In genomic region chr19:40267601-40267997, GRCh38 we compare ENCODE assay signal across 22 cellular contexts. TPM values are rescaled to one million over a fixed set of nuclear protein-coding genes. Genes with fewer than 3 reads are reported as not detected.
DNase-seq lines count a peak whose midpoint lies in the region; ATAC-seq and TF ChIP-seq lines count a peak whose summit lies in the region.
"Had no signal": no experiment of that assay in that cellular context is flagged by ENCODE, and none has a peak within 500 bp of the region (broad histone marks: within the 10 kb centered on the region; RNA-seq: fewer than 3 reads in every experiment).

No MANE protein-coding gene starts in this region.

- no peaks in the 10 kb centered on the region for H3K9me3 ChIP-seq in adipocyte (ENCODE audit: control insufficient read depth, low read length)
- H3K9me3 ChIP-seq: left lung, testis had no signal

- TF ChIP-seq CTCF in natural killer cell (IDR thresholded peaks at IDR 0.05) (no peak), type B pancreatic cell (conservative IDR thresholded peaks at IDR 0.05) (no peak), GM20000 (IDR thresholded peaks at IDR 0.05; ENCODE audit: extremely low read depth, missing control alignments) (no peak)

- peaks cover 32% of the 10 kb centered on the region for H3K36me3 ChIP-seq in adipocyte (ENCODE audit: control insufficient read depth, insufficient read depth, low read length, severe bottlenecking)

- intact Hi-C loops in natural killer cell (cut with micrococcal nuclease) = no loop called here

- no peak overlapping the region for H3K4me3 Mint-ChIP-seq in natural killer cell
- H3K4me3 Mint-ChIP-seq in natural killer cell treated with Interleukin-12 subunit alpha and Interleukin-12 subunit beta and Interleukin-15 and Interleukin-18, amount 100 ng/mL, for 72 hours = no peak overlapping the region
- peak overlapping the region in 1 of 8 donors; percentile 81 for H3K4me3 Mint-ChIP-seq in naive B cell
- no peak overlapping the region for H3K4me3 Mint-ChIP-seq in type B pancreatic cell
- H3K4me3 Mint-ChIP-seq: activated CD4-positive, alpha-beta memory T cell treated with anti-CD3 and anti-CD28 coated beads, Interleukin-2, amount 10 ng/mL, durations not matched to agents 7 days and 5 days had no signal

- H3K4me1 Mint-ChIP-seq in natural killer cell (peaks cover 48 to 77% of the 10 kb centered on the region in 2 donors), naive B cell (peaks cover 33 to 63% (median 56%) of the 10 kb centered on the region in 3 donors), type B pancreatic cell (ENCODE audit: unreplicated experiment) (peaks cover 7% of the 10 kb centered on the region)
- peaks cover 23 to 48% of the 10 kb centered on the region in 2 donors for H3K4me1 Mint-ChIP-seq in natural killer cell treated with Interleukin-12 subunit alpha and Interleukin-12 subunit beta and Interleukin-15 and Interleukin-18, amount 100 ng/mL, for 72 hours (ENCODE audit: low read depth in 2 of 2)

- no peaks in the 10 kb centered on the region for H3K27me3 ChIP-seq in adipocyte (replicated peaks; ENCODE audit: control insufficient read depth, insufficient read depth, low read length)
- H3K27me3 ChIP-seq: left lung, testis had no signal

- peaks cover 16% of the 10 kb centered on the region for H3K4me1 ChIP-seq in adipocyte (ENCODE audit: control insufficient read depth, insufficient read depth, low read length)

- H3K27ac Mint-ChIP-seq in natural killer cell (peak overlapping the region; percentile 2 to 52), naive B cell (peak overlapping the region in 4 of 6 donors; percentile 20 to 91 (median 74)), type B pancreatic cell (peak overlapping the region; percentile 61)
- H3K27ac Mint-ChIP-seq in natural killer cell treated with Interleukin-12 subunit alpha and Interleukin-12 subunit beta and Interleukin-15 and Interleukin-18, amount 100 ng/mL, for 72 hours = peak overlapping the region in 1 of 2 donors; percentile 11
- H3K27ac Mint-ChIP-seq: activated CD4-positive, alpha-beta memory T cell treated with anti-CD3 and anti-CD28 coated beads, Interleukin-2, amount 10 ng/mL, durations not matched to agents 7 days and 5 days had no signal

- peak overlapping the region; percentile 62 for H3K9ac ChIP-seq in adipocyte (ENCODE audit: low read length)

- H3K4me3 ChIP-seq in adipocyte (ENCODE audit: low read length) = no peak overlapping the region
- H3K4me3 ChIP-seq: left lung, testis had no signal

- no peaks in the 10 kb centered on the region for H3K27me3 Mint-ChIP-seq in natural killer cell (ENCODE audit: low read depth in 2 of 2)
- no peaks in the 10 kb centered on the region for H3K27me3 Mint-ChIP-seq in natural killer cell treated with Interleukin-12 subunit alpha and Interleukin-12 subunit beta and Interleukin-15 and Interleukin-18, amount 100 ng/mL, for 72 hours
- no peaks in the 10 kb centered on the region for H3K27me3 Mint-ChIP-seq in naive B cell
- H3K27me3 Mint-ChIP-seq in type B pancreatic cell = no peaks in the 10 kb centered on the region
- H3K27me3 Mint-ChIP-seq: activated CD4-positive, alpha-beta memory T cell treated with anti-CD3 and anti-CD28 coated beads, Interleukin-2, amount 10 ng/mL, durations not matched to agents 7 days and 5 days had no signal

- DNase-seq in natural killer cell (no peak), adipocyte (ENCODE audit: low read depth) (no peak), naive B cell (no peak), type B pancreatic cell (ENCODE audit: extremely low spot score, unreplicated experiment) (no peak), GM20000 (ENCODE audit: low spot score) (no peak)
- DNase-seq in natural killer cell treated with Interleukin-12 subunit alpha and Interleukin-12 subunit beta and Interleukin-15 and Interleukin-18, amount 100 ng/mL, for 72 hours (ENCODE audit: low spot score) = no peak
- DNase-seq: ACHN; activated CD4-positive, alpha-beta memory T cell treated with anti-CD3 and anti-CD28 coated beads, Interleukin-2, amount 10 ng/mL, durations not matched to agents 7 days and 5 days; activated naive CD4-positive, alpha-beta T cell treated with Interleukin-2 at 50 U/mL for 16 hours; activated T-cell treated with anti-CD3 and anti-CD28 coated beads, Interleukin-2, amount 50 U/mL, for 1 hour; DND-41; effector memory CD4-positive, alpha-beta T cell; HCEC 1CT; left lung; NCI-H510A; stimulated activated CD8-positive, alpha-beta memory T cell treated with anti-CD3 and anti-CD28 coated beads, Interleukin-4, amount 100 ng/mL, for 48 hours; T-helper 2 cell; testis had no signal

- H3K9me3 Mint-ChIP-seq in natural killer cell (no peaks in the 10 kb centered on the region), naive B cell (no peaks in the 10 kb centered on the region), type B pancreatic cell (no peaks in the 10 kb centered on the region)
- no peaks in the 10 kb centered on the region for H3K9me3 Mint-ChIP-seq in natural killer cell treated with Interleukin-12 subunit alpha and Interleukin-12 subunit beta and Interleukin-15 and Interleukin-18, amount 100 ng/mL, for 72 hours
- H3K9me3 Mint-ChIP-seq: activated CD4-positive, alpha-beta memory T cell treated with anti-CD3 and anti-CD28 coated beads, Interleukin-2, amount 10 ng/mL, durations not matched to agents 7 days and 5 days had no signal

- ATAC-seq in natural killer cell (no peak), naive B cell (ENCODE audit: low read depth in 2 of 2) (no peak), GM21390 (IDR thresholded peaks at IDR 0.05; ENCODE audit: unreplicated experiment) (no peak), HG03025 (IDR thresholded peaks at IDR 0.05; ENCODE audit: low FRiP score, unreplicated experiment) (no peak)
- no peak for ATAC-seq in natural killer cell treated with Interleukin-12 subunit alpha and Interleukin-12 subunit beta and Interleukin-15 and Interleukin-18, amount 100 ng/mL, for 72 hours

- H3K36me3 Mint-ChIP-seq in natural killer cell (no peaks in the 10 kb centered on the region), naive B cell (peaks cover 5 to 7% of the 10 kb centered on the region in 2 donors), type B pancreatic cell (peaks cover 3% of the 10 kb centered on the region)
- no peaks in the 10 kb centered on the region for H3K36me3 Mint-ChIP-seq in natural killer cell treated with Interleukin-12 subunit alpha and Interleukin-12 subunit beta and Interleukin-15 and Interleukin-18, amount 100 ng/mL, for 72 hours

RNA-seq across cellular contexts. Expression of gene AKT2, which starts 17.5 kb away (rescaled TPM):
- total RNA-seq in natural killer cell (100 to 1,000 TPM; 234 to 292 (median 261) TPM), type B pancreatic cell (ENCODE audit: low replicate concordance) (138 and 149 TPM in 2 replicates)
- 100 to 1,000 TPM; 131 to 180 TPM for total RNA-seq in natural killer cell treated with Interleukin-12 subunit alpha and Interleukin-12 subunit beta and Interleukin-15 and Interleukin-18, amount 100 ng/mL, for 72 hours
- polyA plus RNA-seq in naive B cell (ENCODE audit: low read depth in 6 of 6) = 10 to 100 TPM; 24.2 to 34.3 (median 30.8) TPM

RNA-seq across cellular contexts. Expression of gene CCNP, which starts 41.1 kb away (rescaled TPM):
- total RNA-seq in natural killer cell (1 to 10 TPM; 1.2 to 1.8 (median 1.2) TPM), type B pancreatic cell (ENCODE audit: low replicate concordance) (0.60 and 0.98 TPM in 2 replicates)
- under 1 TPM in 1 of 2 donors, not detected in 1; 0.98 TPM for total RNA-seq in natural killer cell treated with Interleukin-12 subunit alpha and Interleukin-12 subunit beta and Interleukin-15 and Interleukin-18, amount 100 ng/mL, for 72 hours
- polyA plus RNA-seq in naive B cell (ENCODE audit: low read depth in 6 of 6) = not detected
- total RNA-seq: activated CD4-positive, alpha-beta memory T cell treated with anti-CD3 and anti-CD28 coated beads, Interleukin-2, amount 10 ng/mL, durations not matched to agents 7 days and 5 days; glomerular endothelial cell; mononuclear cell had no signal

RNA-seq across cellular contexts. Expression of gene TTC9B, which starts 49.4 kb away (rescaled TPM):
- total RNA-seq in natural killer cell (not detected), type B pancreatic cell (ENCODE audit: low replicate concordance) (0.39 and 0.48 TPM in 2 replicates)
- not detected for total RNA-seq in natural killer cell treated with Interleukin-12 subunit alpha and Interleukin-12 subunit beta and Interleukin-15 and Interleukin-18, amount 100 ng/mL, for 72 hours
- polyA plus RNA-seq in naive B cell (ENCODE audit: low read depth in 6 of 6) = not detected
- total RNA-seq: activated CD4-positive, alpha-beta memory T cell treated with anti-CD3 and anti-CD28 coated beads, Interleukin-2, amount 10 ng/mL, durations not matched to agents 7 days and 5 days; glomerular endothelial cell; left lung had no signal
